Comparison of ENCODE assay signal across 8 cellular contexts in genomic region chr11:112962854-112963367, GRCh38. TPM values are rescaled to one million over a fixed set of nuclear protein-coding genes. Genes with fewer than 3 reads are reported as not detected.
DNase-seq lines count a peak whose midpoint lies in the region; ATAC-seq and TF ChIP-seq lines count a peak whose summit lies in the region.

No MANE protein-coding gene starts in this region.

- peaks cover 0 to 5% of the 10 kb centered on the region in 2 donors for H3K4me1 ChIP-seq in right atrium auricular region

- H3K9me3 ChIP-seq in right atrium auricular region, result no peaks in the 10 kb centered on the region

- TF ChIP-seq CTCF in right atrium auricular region (IDR thresholded peaks at IDR 0.05), result no peak

- peak overlapping the region; percentile 64 to 67 for H3K4me3 ChIP-seq in right atrium auricular region

- H3K36me3 ChIP-seq in right atrium auricular region, result no peaks in the 10 kb centered on the region

- DNase-seq in DMS153 treated with DMSO at 0.1 percent for 48 hours (lab: John Stamatoyannopoulos, UW; ENCODE audit: unreplicated experiment) (peak; percentile 49), NCI-H1417 (lab: John Stamatoyannopoulos, UW) (peak; percentile 90 to 96 (median 96)), UCSD-AML1 (lab: John Stamatoyannopoulos, UW; ENCODE audit: unreplicated experiment) (peak; percentile 20), right atrium auricular region (ENCODE audit: low spot score) (no peak), pons (ENCODE audit: low spot score) (peak; percentile 74), Kasumi-1 (lab: John Stamatoyannopoulos, UW) (no peak)

- ATAC-seq in HG02852 (IDR thresholded peaks at IDR 0.05; ENCODE audit: unreplicated experiment) (no peak), GM21576 (IDR thresholded peaks at IDR 0.05; ENCODE audit: unreplicated experiment) (no peak)

- H3K27ac ChIP-seq in right atrium auricular region, result peak overlapping the region; percentile 83 to 90

- H3K27me3 ChIP-seq in right atrium auricular region, result no peaks in the 10 kb centered on the region

RNA-seq across cellular contexts. Expression of gene NCAM1, which starts 1.7 kb away (rescaled TPM):
- total RNA-seq in right atrium auricular region, result 100 to 1,000 TPM; 225 to 229 TPM

Comparison
In these comparisons a context has a peak if more than half of its experiments do, and no peak if none do; other contexts are left out.
1. DNase-seq: peak in DMS153 treated with DMSO at 0.1 percent for 48 hours (single experiment), NCI-H1417 (3 of 3), UCSD-AML1 (single experiment) and pons (single experiment); none in right atrium auricular region (single experiment) and Kasumi-1 (0 of 2).